Comparison of ENCODE assay signal across 12 cellular contexts in genomic region chr4:10031663-10032590, GRCh38. TPM values are rescaled to one million over a fixed set of nuclear protein-coding genes. Genes with fewer than 3 reads are reported as not detected.
DNase-seq lines count a peak whose midpoint lies in the region; ATAC-seq, FAIRE-seq and TF ChIP-seq lines count a peak whose summit lies in the region.
"Had no signal": no experiment of that assay in that cellular context is flagged by ENCODE, and none has a peak within 500 bp of the region (broad histone marks: within the 10 kb centered on the region; RNA-seq: fewer than 3 reads in every experiment).

No MANE protein-coding gene starts in this region.

- H3K27ac ChIP-seq in PC-3 (ENCODE audit: low read length) (peak overlapping the region; percentile 33), H1 (ENCODE audit: low read depth, low read length) (no peak overlapping the region), HepG2 (ENCODE audit: extremely low read length, insufficient read depth, low read length) (peak overlapping the region; percentile 15), stomach (peak overlapping the region; percentile 9 to 71 (median 66))
- H3K27ac ChIP-seq in CD8-positive, alpha-beta T cell (ENCODE audit: low read depth, low read length): no peak overlapping the region

- no peaks in the 10 kb centered on the region for H4K20me1 ChIP-seq in PC-3 (ENCODE audit: low read length)
- no peaks in the 10 kb centered on the region for H4K20me1 ChIP-seq in H1 (replicated peaks in 1 of 2; ENCODE audit: control insufficient read depth in 1 of 2, insufficient read depth in 2 of 2, low read length in 2 of 2)
- no peaks in the 10 kb centered on the region for H4K20me1 ChIP-seq in HepG2 (ENCODE audit: insufficient read depth, low read length)

- peaks cover 5% of the 10 kb centered on the region for H3K4me1 Mint-ChIP-seq in CD8-positive, alpha-beta T cell (ENCODE audit: low read depth)

- H3K4me3 ChIP-seq in PC-3 (ENCODE audit: low read length): no peak overlapping the region
- H3K4me3 ChIP-seq in H1 (ENCODE audit: extremely low read depth in 1 of 4, insufficient read depth in 2 of 4, low read depth in 3 of 4, low read length in 4 of 4): no peak overlapping the region
- H3K4me3 ChIP-seq in HepG2 (replicated peaks in 1 of 3; ENCODE audit: insufficient read depth in 1 of 3, low read depth in 2 of 3, low read length in 3 of 3): peak overlapping the region in 1 of 3 experiments; percentile 34; a peak in 1 of 6 replicates
- H3K4me3 ChIP-seq in stomach: no peak overlapping the region
- H3K4me3 ChIP-seq in CD8-positive, alpha-beta T cell (ENCODE audit: low read depth, low read length): no peak overlapping the region

- no peak overlapping the region for H2AK5ac ChIP-seq in H1 (ENCODE audit: low read depth, low read length)

- no peak overlapping the region for H3K27ac Mint-ChIP-seq in CD8-positive, alpha-beta T cell
- H3K27ac Mint-ChIP-seq: activated naive CD8-positive, alpha-beta T cell treated with anti-CD3 and anti-CD28 coated beads, Interleukin-2, amount 10 ng/mL, durations not matched to agents 7 days and 5 days; naive thymus-derived CD8-positive, alpha-beta T cell had no signal

- in situ Hi-C loops in HepG2 (cut with HindIII; ENCODE audit: extremely low pct_ligation_motif_present, low pct_unique_long_range_greater_than_20kb): no loop called here

- no peak overlapping the region for H4K5ac ChIP-seq in H1 (ENCODE audit: insufficient read length, low read depth, low read length)

- CTCF ChIA-PET in PC-3 (lab: Charles Lee): no interaction called here
- CTCF ChIA-PET in H1 (lab: Charles Lee; ENCODE audit: partially characterized antibody): interaction anchor here (0.9 to 6.4 kb wide), 8 partner anchors 8 to 328 kb away, joined by 3 to 29 read pairs (median 4); no protein-coding TSS in a partner anchor
- CTCF ChIA-PET in HepG2 (lab: Yijun Ruan, JAX; ENCODE audit: low intra/inter-chr PET ratio, low total read pairs): no interaction called here
- CTCF ChIA-PET in CD8-positive, alpha-beta T cell (lab: Charles Lee): no interaction called here

- FAIRE-seq in H1 (lab: Jason Lieb, UNC): no peak
- peak; percentile 58 for FAIRE-seq in HepG2 (lab: Jason Lieb, UNC)

- no peak for TF ChIP-seq CTCF in PC-3 (conservative IDR thresholded peaks at IDR 0.05; ENCODE audit: low read depth, low read length)
- no peak for TF ChIP-seq CTCF in H1 (IDR thresholded peaks at IDR 0.05; ENCODE audit: control extremely low read depth in 1 of 3, insufficient read depth in 1 of 3, low read depth in 1 of 3, low read length in 3 of 3)
- TF ChIP-seq CTCF in HepG2 (CRISPR knock-in tag; IDR thresholded peaks at IDR 0.05): no peak
- TF ChIP-seq CTCF in stomach (IDR thresholded peaks at IDR 0.05): no peak
- no peak for TF ChIP-seq CTCF in CD8-positive, alpha-beta T cell (IDR thresholded peaks at IDR 0.05)

- H3K27me3 ChIP-seq in PC-3 (ENCODE audit: low read length): no peaks in the 10 kb centered on the region
- no peaks in the 10 kb centered on the region; a peak in 1 of 7 replicates for H3K27me3 ChIP-seq in H1 (replicated peaks in 1 of 4; ENCODE audit: control insufficient read depth in 3 of 4, extremely low read depth in 1 of 4, insufficient read depth in 3 of 4, low read length in 3 of 4)
- H3K27me3 ChIP-seq in HepG2 (ENCODE audit: control insufficient read depth in 1 of 2, insufficient read depth in 2 of 2, low read length in 2 of 2): no peaks in the 10 kb centered on the region
- no peaks in the 10 kb centered on the region for H3K27me3 ChIP-seq in stomach
- no peaks in the 10 kb centered on the region for H3K27me3 ChIP-seq in CD8-positive, alpha-beta T cell (ENCODE audit: insufficient read depth, low read length)

- no peak overlapping the region for H2BK15ac ChIP-seq in H1 (ENCODE audit: low read length)

- BruUV-seq in PC-3 (replicated peaks; lab: Mats Ljungman, UMichigan) (no TSS peak), HepG2 (replicated peaks; lab: Mats Ljungman, UMichigan) (no TSS peak)

- DNase-seq in PC-3 (no peak), H1 (ENCODE audit: low read depth in 1 of 2, low spot score in 2 of 2) (no peak), HepG2 (ENCODE audit: low spot score) (no peak), stomach (no peak), NCI-H526 (lab: John Stamatoyannopoulos, UW) (no peak)
- DNase-seq in CD8-positive, alpha-beta T cell: no peak
- no peak for DNase-seq in stimulated activated CD4-positive, alpha-beta T cell treated with anti-CD3 and anti-CD28 coated beads, Interleukin-15, amount 100 ng/mL, for 24 hours
- DNase-seq: activated naive CD8-positive, alpha-beta T cell treated with anti-CD3 and anti-CD28 coated beads, Interleukin-2, amount 10 ng/mL, durations not matched to agents 7 days and 5 days; naive thymus-derived CD8-positive, alpha-beta T cell; stimulated activated naive CD4-positive, alpha-beta T cell had no signal

- H3K79me2 ChIP-seq in PC-3 (ENCODE audit: low read length) (no peaks in the 10 kb centered on the region), H1 (ENCODE audit: control insufficient read depth in 1 of 2, insufficient read depth in 2 of 2, low read length in 2 of 2) (no peaks in the 10 kb centered on the region), HepG2 (ENCODE audit: insufficient read depth, low read length) (no peaks in the 10 kb centered on the region)

- H3K4me2 ChIP-seq in PC-3 (ENCODE audit: low read length) (peak overlapping the region; percentile 27; the same call in 1 of the 2 replicates), H1 (ENCODE audit: insufficient read depth in 1 of 2, low read depth in 2 of 2, low read length in 2 of 2) (no peak overlapping the region), HepG2 (ENCODE audit: low read depth, low read length) (peak overlapping the region; percentile 65)

- no peak overlapping the region for H2BK20ac ChIP-seq in H1 (ENCODE audit: low read length)

- H3K23me2 ChIP-seq in H1 (ENCODE audit: low read depth, low read length): no peaks in the 10 kb centered on the region

- H3K14ac ChIP-seq in H1 (ENCODE audit: insufficient read length): no peak overlapping the region

- H3K36me3 Mint-ChIP-seq in CD8-positive, alpha-beta T cell: no peaks in the 10 kb centered on the region
- H3K36me3 Mint-ChIP-seq: activated naive CD8-positive, alpha-beta T cell treated with anti-CD3 and anti-CD28 coated beads, Interleukin-2, amount 10 ng/mL, durations not matched to agents 7 days and 5 days had no signal

- peaks cover 14% of the 10 kb centered on the region for H3K4me1 ChIP-seq in PC-3 (ENCODE audit: insufficient read depth, low read length)
- peaks cover 0 to 2% (median 0%) of the 10 kb centered on the region in 4 experiments; a peak in 1 of 7 replicates for H3K4me1 ChIP-seq in H1 (replicated peaks in 1 of 4; ENCODE audit: control insufficient read depth in 3 of 4, insufficient read depth in 4 of 4, low read length in 3 of 4)
- H3K4me1 ChIP-seq in HepG2 (ENCODE audit: insufficient read depth, low read length): peaks cover 77% of the 10 kb centered on the region
- peaks cover 7 to 33% (median 19%) of the 10 kb centered on the region in 4 donors for H3K4me1 ChIP-seq in stomach
- no peaks in the 10 kb centered on the region for H3K4me1 ChIP-seq in CD8-positive, alpha-beta T cell (ENCODE audit: insufficient read depth, low read length)

- H3K27me3 Mint-ChIP-seq in CD8-positive, alpha-beta T cell (ENCODE audit: low read depth): peaks cover 5% of the 10 kb centered on the region

- ATAC-seq in PC-3 (no peak), HepG2 (peak; percentile 47), HG03045 (IDR thresholded peaks at IDR 0.05; ENCODE audit: unreplicated experiment) (no peak)
- no peak for ATAC-seq in CD8-positive, alpha-beta T cell
- ATAC-seq: naive thymus-derived CD8-positive, alpha-beta T cell; Panc1 had no signal

- H3K9me3 ChIP-seq in PC-3 (ENCODE audit: low read length) (no peaks in the 10 kb centered on the region), H1 (ENCODE audit: insufficient read depth in 2 of 2, low read depth in 1 of 2, low read length in 1 of 2) (no peaks in the 10 kb centered on the region), HepG2 (ENCODE audit: low read length) (no peaks in the 10 kb centered on the region), stomach (no peaks in the 10 kb centered on the region)
- H3K9me3 ChIP-seq in CD8-positive, alpha-beta T cell (ENCODE audit: low read length): no peaks in the 10 kb centered on the region

- no peak overlapping the region for H4K8ac ChIP-seq in H1 (ENCODE audit: extremely low read depth, insufficient read depth, low read length)

- no peak overlapping the region for H2BK5ac ChIP-seq in H1 (ENCODE audit: low read depth, low read length)

- H2BK120ac ChIP-seq in H1 (replicated peaks; ENCODE audit: low read depth, low read length): no peak overlapping the region

- no peak overlapping the region for H2AFZ ChIP-seq in PC-3 (ENCODE audit: low read length)
- no peak overlapping the region for H2AFZ ChIP-seq in H1 (ENCODE audit: low read length)
- peak overlapping the region; percentile 6 for H2AFZ ChIP-seq in HepG2 (ENCODE audit: low read length)

- 89% methylated on average over 10 of the region's 10 CpGs; no CpG with 5 or more reads in 1 of the 2 experiments for WGBS in H1 (ENCODE audit: extremely low coverage in 1 of 2, insufficient coverage in 1 of 2, insufficient read length in 1 of 2, insufficient replicate concordance in 2 of 2, low coverage in 1 of 2, low lambda C conversion rate in 2 of 2, missing lambda C conversion rate in 1 of 2), 2 experiments
- WGBS in HepG2 (ENCODE audit: low lambda C conversion rate): 35% methylated on average over 10 of the region's 10 CpGs
- WGBS in stomach, 5 donors: 66 to 78% (median 73%) methylated on average over 10 of the region's 10 CpGs

- TF ChIP-seq RAD21 in H1 (IDR thresholded peaks at IDR 0.05 in 1 of 2, conservative IDR thresholded peaks at IDR 0.05 in 1 of 2; ENCODE audit: low read depth in 2 of 2, low read length in 2 of 2): no peak
- no peak for TF ChIP-seq RAD21 in HepG2 (CRISPR knock-in tag; IDR thresholded peaks at IDR 0.05)

- TF ChIP-seq EP300 in H1 (IDR thresholded peaks at IDR 0.05; ENCODE audit: borderline replicate concordance in 1 of 2, low read depth in 2 of 2, low read length in 2 of 2): no peak
- no peak for TF ChIP-seq EP300 in HepG2 (IDR thresholded peaks at IDR 0.05; ENCODE audit: low read depth in 2 of 2, low read length in 2 of 2)
- TF ChIP-seq EP300 in HepG2 (CRISPR knock-in tag; IDR thresholded peaks at IDR 0.05; ENCODE audit: borderline replicate concordance): no peak
- no peak for TF ChIP-seq EP300 in stomach (IDR thresholded peaks at IDR 0.05)

- H3K18ac ChIP-seq in H1 (ENCODE audit: extremely low read depth, low read length): no peak overlapping the region

- H2BK12ac ChIP-seq in H1 (ENCODE audit: low read depth, low read length): no peak overlapping the region

- H3K9me3 Mint-ChIP-seq in CD8-positive, alpha-beta T cell: no peaks in the 10 kb centered on the region
- H3K9me3 Mint-ChIP-seq: activated naive CD8-positive, alpha-beta T cell treated with anti-CD3 and anti-CD28 coated beads, Interleukin-2, amount 10 ng/mL, durations not matched to agents 7 days and 5 days; naive thymus-derived CD8-positive, alpha-beta T cell had no signal

- no peaks in the 10 kb centered on the region for H3K36me3 ChIP-seq in PC-3 (ENCODE audit: low read depth, low read length)
- H3K36me3 ChIP-seq in H1 (ENCODE audit: control insufficient read depth in 2 of 4, insufficient read depth in 4 of 4, low read length in 3 of 4): no peaks in the 10 kb centered on the region
- H3K36me3 ChIP-seq in HepG2 (replicated peaks in 1 of 2; ENCODE audit: control insufficient read depth in 1 of 2, insufficient read depth in 2 of 2, low read length in 2 of 2): no peaks in the 10 kb centered on the region
- H3K36me3 ChIP-seq in stomach: no peaks in the 10 kb centered on the region
- H3K36me3 ChIP-seq in CD8-positive, alpha-beta T cell (ENCODE audit: insufficient read depth, low read length): no peaks in the 10 kb centered on the region

- H3K4me3 Mint-ChIP-seq in CD8-positive, alpha-beta T cell: no peak overlapping the region
- H3K4me3 Mint-ChIP-seq: naive thymus-derived CD8-positive, alpha-beta T cell had no signal

- no peaks in the 10 kb centered on the region for H3K9me2 ChIP-seq in PC-3 (replicated peaks; ENCODE audit: low read length)

- no peak overlapping the region for H3K4ac ChIP-seq in H1 (replicated peaks; ENCODE audit: insufficient read length, low read depth, low read length)

- no peaks in the 10 kb centered on the region for H3K79me1 ChIP-seq in H1 (ENCODE audit: low read depth, low read length)

- H4K91ac ChIP-seq in H1 (replicated peaks; ENCODE audit: insufficient read length, low read length): no peak overlapping the region

- no peaks in the 10 kb centered on the region for H3F3A ChIP-seq in PC-3 (ENCODE audit: low read length, unreplicated experiment)

- H3K9ac ChIP-seq in PC-3 (ENCODE audit: low read length) (no peak overlapping the region), H1 (replicated peaks in 1 of 4; ENCODE audit: extremely low read depth in 1 of 4, low read depth in 3 of 4, low read length in 3 of 4) (no peak overlapping the region), HepG2 (ENCODE audit: insufficient read depth, low read depth, low read length) (peak overlapping the region; percentile 32)

- POLR2A ChIA-PET in PC-3 (lab: Charles Lee; ENCODE audit: unreplicated experiment): no interaction called here
- POLR2A ChIA-PET in H1 (lab: Charles Lee; ENCODE audit: partially characterized antibody): interaction anchor here (0.6 to 0.8 kb wide), 2 partner anchors 71 to 77 kb away, joined by 3 read pairs; no protein-coding TSS in a partner anchor
- POLR2A ChIA-PET in HepG2 (lab: Yijun Ruan, JAX): interaction anchor here (0.7 to 2.4 kb wide), 4 partner anchors 10 to 86 kb away, joined by 3 to 11 read pairs (median 4); partner anchors contain the start of gene SLC2A9
- POLR2A ChIA-PET in CD8-positive, alpha-beta T cell (lab: Charles Lee): interaction anchor here (1.3 kb wide), 1 partner anchor 13 kb away, joined by 3 read pairs; no protein-coding TSS in a partner anchor

- intact Hi-C loops in PC-3 (cut with micrococcal nuclease) (no loop called here), HepG2 (cut with micrococcal nuclease; ENCODE audit: unreplicated experiment) (no loop called here), stomach (cut with DNase I; ENCODE audit: low total_unique reads) (no loop called here)
- intact Hi-C loops in CD8-positive, alpha-beta T cell (cut with DNase I, micrococcal nuclease): no loop called here

- no peak overlapping the region for H3K56ac ChIP-seq in H1 (replicated peaks; ENCODE audit: insufficient read length, low read depth, low read length)

- no peak overlapping the region for H3K23ac ChIP-seq in H1 (ENCODE audit: insufficient read length)

- TF ChIP-seq POLR2A in H1 (IDR thresholded peaks at IDR 0.05; ENCODE audit: control extremely low read depth in 1 of 2, low read depth in 2 of 2, low read length in 2 of 2): no peak
- TF ChIP-seq POLR2A in HepG2 (IDR thresholded peaks at IDR 0.05; ENCODE audit: insufficient read depth in 1 of 2, low read depth in 2 of 2, low read length in 2 of 2): no peak
- no peak for TF ChIP-seq POLR2A in stomach (IDR thresholded peaks at IDR 0.05)

RNA-seq across cellular contexts. Expression of gene SLC2A9, which starts 10.6 kb away (rescaled TPM):
- 0.11 TPM in 1 of 2 replicates, not detected in the other for total RNA-seq in PC-3 (2014; rRNA removed)
- total RNA-seq in H1 (2021; fragmentation: NEBNext Ultra II Directional; extraction: Animal tissue kit (Norgen Biotek cat#: 25700)): 0.20 and 0.44 TPM in 2 replicates
- polyA plus RNA-seq in H1 (2011; rRNA removed): 0.26 and 0.63 TPM in 2 replicates
- 0.16 TPM for polyA plus RNA-seq in H1 (2011; cell fraction: cytosol; rRNA removed)
- 0.50 TPM for polyA plus RNA-seq in H1 (2011; cell fraction: nucleus; rRNA removed)
- 0.21 to 0.79 TPM (median 0.29 TPM) in 4 replicates for polyA plus RNA-seq in H1 (2012, experiment 1 of 2)
- not detected for polyA plus RNA-seq in H1 (2012, experiment 2 of 2)
- 0.43 TPM for polyA plus RNA-seq in H1 (2013, experiment 1 of 2)
- 0.33 TPM for polyA plus RNA-seq in H1 (2013, experiment 2 of 2)
- polyA minus RNA-seq in H1 (2011; rRNA and poly(A)+ RNA removed): 0.32 and 0.38 TPM in 2 replicates
- not detected for polyA minus RNA-seq in H1 (2011; cell fraction: cytosol; rRNA and poly(A)+ RNA removed)
- polyA minus RNA-seq in H1 (2011; cell fraction: nucleus; rRNA and poly(A)+ RNA removed): 3.7 TPM
- total RNA-seq in HepG2 (2016; rRNA removed; fragmentation: Illumina TruSeq; extraction: Trizol): 19.9 and 36.2 TPM in 2 replicates
- total RNA-seq in HepG2 (2016; cell fraction: cytosol; rRNA removed; fragmentation: Illumina TruSeq; extraction: Trizol; ENCODE audit: low read depth): 11.2 and 13.2 TPM in 2 replicates
- total RNA-seq in HepG2 (2016; cell fraction: insoluble cytoplasmic fraction; rRNA removed; fragmentation: Illumina TruSeq; extraction: Trizol): 20.2 and 36.6 TPM in 2 replicates
- 16.6 and 18.8 TPM in 2 replicates for total RNA-seq in HepG2 (2016; cell fraction: membrane; rRNA removed; fragmentation: Illumina TruSeq; extraction: Trizol)
- 46.8 and 63.5 TPM in 2 replicates for total RNA-seq in HepG2 (2016; cell fraction: nucleus; rRNA removed; fragmentation: Illumina TruSeq; extraction: Trizol)
- polyA plus RNA-seq in HepG2 (2011; rRNA removed): 42.3 and 51.0 TPM in 2 replicates
- polyA plus RNA-seq in HepG2 (2011; cell fraction: cytosol; rRNA removed): 40.4 and 40.5 TPM in 2 replicates
- polyA plus RNA-seq in HepG2 (2011; cell fraction: nucleus; rRNA removed): 78.3 and 78.9 TPM in 2 replicates
- polyA plus RNA-seq in HepG2 (2012): 38.0 and 55.5 TPM in 2 replicates
- 5.7 and 8.5 TPM in 2 replicates for polyA plus RNA-seq in HepG2 (2016; cell fraction: cytosol; fragmentation: Illumina TruSeq; extraction: Trizol; ENCODE audit: low read depth)
- polyA plus RNA-seq in HepG2 (2016; cell fraction: insoluble cytoplasmic fraction; fragmentation: Illumina TruSeq; extraction: Trizol; ENCODE audit: low read depth): 16.8 and 19.2 TPM in 2 replicates
- polyA plus RNA-seq in HepG2 (2016; cell fraction: membrane; fragmentation: Illumina TruSeq; extraction: Trizol; ENCODE audit: low read depth): 11.8 and 13.9 TPM in 2 replicates
- 32.8 and 34.3 TPM in 2 replicates for polyA plus RNA-seq in HepG2 (2016; cell fraction: nucleus; fragmentation: Illumina TruSeq; extraction: Trizol; ENCODE audit: insufficient read depth, low read depth)
- polyA minus RNA-seq in HepG2 (2011; rRNA and poly(A)+ RNA removed; ENCODE audit: low replicate concordance): 0.09 and 127 TPM in 2 replicates
- polyA minus RNA-seq in HepG2 (2011; cell fraction: cytosol; rRNA and poly(A)+ RNA removed): 35.6 and 44.8 TPM in 2 replicates
- 124 and 142 TPM in 2 replicates for polyA minus RNA-seq in HepG2 (2011; cell fraction: nucleus; rRNA and poly(A)+ RNA removed)
- 10 to 100 TPM in 1 of 5 donors, 1 to 10 TPM in 4; 2.2 to 35.3 (median 4.5) TPM for total RNA-seq in stomach
- 1 to 10 TPM in 2 of 3 donors, under 1 TPM in 1; 0.61 to 3.0 (median 1.6) TPM for polyA plus RNA-seq in stomach
- 1 to 10 TPM; 1.1 to 1.8 TPM for total RNA-seq in CD8-positive, alpha-beta T cell

Comparison
In these comparisons a context has a peak if more than half of its experiments do, and no peak if none do; other contexts are left out.
1. H3K27ac ChIP-seq: peak in PC-3 (single experiment), HepG2 (single experiment) and stomach (5 of 5); none in H1 (single experiment) and CD8-positive, alpha-beta T cell (single experiment).
2. H3K4me2 ChIP-seq: peak in PC-3 (single experiment) and HepG2 (single experiment); none in H1 (0 of 2).